18 cellular contexts compared by ENCODE assay signal in genomic region chrX:44072631-44073030, GRCh38.
DNase-seq lines count a peak whose midpoint lies in the region; ATAC-seq and TF ChIP-seq lines count a peak whose summit lies in the region.
"Had no signal": no experiment of that assay in that cellular context is flagged by ENCODE, and none has a peak within 500 bp of the region (broad histone marks: within the 10 kb centered on the region; RNA-seq: fewer than 3 reads in every experiment).

No MANE protein-coding gene starts in this region.

- TF ChIP-seq CTCF in HCT116 (IDR thresholded peaks at IDR 0.05 in 2 of 3, conservative IDR thresholded peaks at IDR 0.05 in 1 of 3; ENCODE audit: borderline replicate concordance in 1 of 3, insufficient read depth in 1 of 3, low read depth in 2 of 3, low read length in 2 of 3) (no peak), hepatocyte (IDR thresholded peaks at IDR 0.05; ENCODE audit: poor library complexity) (no peak), PC-9 (conservative IDR thresholded peaks at IDR 0.05) (no peak), uterus (IDR thresholded peaks at IDR 0.05) (no peak)

- H2AFZ ChIP-seq in ACC112 (ENCODE audit: low read length, unreplicated experiment) (no peak overlapping the region), HCT116 (ENCODE audit: low read depth, low read length, poor library complexity, severe bottlenecking) (no peak overlapping the region), hepatocyte (no peak overlapping the region), PC-9 (no peak overlapping the region)
- H2AFZ ChIP-seq: GM23338 had no signal

- H3K36me3 ChIP-seq in ACC112 (ENCODE audit: insufficient read depth, low read length) (no peaks in the 10 kb centered on the region), HCT116 (ENCODE audit: control insufficient read depth in 1 of 2, insufficient read depth in 2 of 2, low read length in 2 of 2) (no peaks in the 10 kb centered on the region), hepatocyte (replicated peaks; ENCODE audit: insufficient read depth, low read depth) (no peaks in the 10 kb centered on the region), PC-9 (ENCODE audit: low read depth) (no peaks in the 10 kb centered on the region), uterus (no peaks in the 10 kb centered on the region)

- no peak for ATAC-seq in HCT116
- ATAC-seq: GM23338 had no signal

- H3K27me3 ChIP-seq in ACC112 (ENCODE audit: insufficient read depth, low read length) (no peaks in the 10 kb centered on the region), HCT116 (ENCODE audit: insufficient read depth, low read length) (no peaks in the 10 kb centered on the region), hepatocyte (no peaks in the 10 kb centered on the region), PC-9 (ENCODE audit: insufficient read depth, low read depth) (no peaks in the 10 kb centered on the region), uterus (no peaks in the 10 kb centered on the region)

- CTCF ChIA-PET in HCT116 (lab: Charles Lee) = no interaction called here
- CTCF ChIA-PET in PC-9 (lab: Charles Lee) = no interaction called here

- H3K79me2 ChIP-seq in ACC112 (ENCODE audit: control insufficient read depth, insufficient read depth, low read length, unreplicated experiment) (no peaks in the 10 kb centered on the region), HCT116 (ENCODE audit: insufficient read depth, low read length) (no peaks in the 10 kb centered on the region), hepatocyte (no peaks in the 10 kb centered on the region), PC-9 (ENCODE audit: low read depth) (no peaks in the 10 kb centered on the region)

- POLR2A ChIA-PET in HCT116 (lab: Charles Lee) = no interaction called here
- POLR2A ChIA-PET in PC-9 (lab: Charles Lee; ENCODE audit: unreplicated experiment) = no interaction called here

- H3K4me2 ChIP-seq in HCT116 (ENCODE audit: low read length) (peak overlapping the region; percentile 40), hepatocyte (no peak overlapping the region), PC-9 (no peak overlapping the region)
- H3K4me2 ChIP-seq: GM23338 had no signal

- H3K4me1 ChIP-seq in ACC112 (ENCODE audit: control insufficient read depth, insufficient read depth, low read length, unreplicated experiment) (peaks cover 20% of the 10 kb centered on the region), HCT116 (ENCODE audit: control insufficient read depth in 1 of 2, insufficient read depth in 2 of 2, low read length in 2 of 2) (peaks cover 0 to 15% of the 10 kb centered on the region in 2 experiments; a peak in 2 of 4 replicates), hepatocyte (ENCODE audit: insufficient read depth) (no peaks in the 10 kb centered on the region), PC-9 (replicated peaks; ENCODE audit: insufficient read depth) (no peaks in the 10 kb centered on the region; the same call in 1 of the 2 replicates), uterus (no peaks in the 10 kb centered on the region)

- no peaks in the 10 kb centered on the region for H3K9me2 ChIP-seq in HCT116 (ENCODE audit: insufficient read depth)
- no peaks in the 10 kb centered on the region for H3K9me2 ChIP-seq in hepatocyte (replicated peaks; ENCODE audit: insufficient read depth)
- H3K9me2 ChIP-seq in PC-9 (ENCODE audit: insufficient read depth) = no peaks in the 10 kb centered on the region

- H3K4me3 ChIP-seq in ACC112 (ENCODE audit: low read depth, low read length) (no peak overlapping the region), HCT116 (replicated peaks in 1 of 2; ENCODE audit: low read depth in 1 of 2, low read length in 2 of 2) (no peak overlapping the region), hepatocyte (no peak overlapping the region), PC-9 (no peak overlapping the region), uterus (no peak overlapping the region)
- H3K4me3 ChIP-seq: GM23338 had no signal

- H3F3A ChIP-seq in PC-9 (ENCODE audit: insufficient read depth, low read depth) = no peaks in the 10 kb centered on the region

- DNase-seq in HCT116 (ENCODE audit: low read depth, low spot score) (no peak), RPMI7951 (ENCODE audit: low read depth) (peak; percentile 80), hepatocyte (ENCODE audit: low spot score) (no peak), PC-9 (no peak), uterus (no peak)
- DNase-seq in activated naive CD4-positive, alpha-beta T cell (lab: John Stamatoyannopoulos, UW) = no peak
- no peak for DNase-seq in activated T-helper 2 cell treated with anti-CD3 and anti-CD28 coated beads, Interferon-gamma antibody, Interleukin-2, Interleukin-4, amounts not matched to agents 10 μg/mL and 5 μg/mL and 100 μg/mL, durations not matched to agents 14 hours and 24 hours and 36 hours (ENCODE audit: low spot score)
- DNase-seq: AML-193; COR-L47; DMS153; MM.1S; NCI-H1092 treated with DMSO at 0.1 percent for 48 hours; NCI-H2107; NCI-H345; NK-92 treated with Interleukin-12 subunit alpha and Interleukin-12 subunit beta, amount 100 ng/mL, for 24 hours had no signal

- BruUV-seq in HCT116 (replicated peaks; lab: Mats Ljungman, UMichigan) (no TSS peak), PC-9 (replicated peaks; lab: Mats Ljungman, UMichigan) (no TSS peak)

- peaks cover 3% of the 10 kb centered on the region for H3K27me3 Mint-ChIP-seq in activated T-helper 2 cell treated with anti-CD3 and anti-CD28 coated beads, Interferon-gamma antibody, Interleukin-2, Interleukin-4, amounts not matched to agents 10 μg/mL and 5 μg/mL and 100 μg/mL, durations not matched to agents 14 hours and 24 hours and 36 hours (ENCODE audit: low read depth)

- H3K27ac ChIP-seq in ACC112 (ENCODE audit: low read depth, low read length) = peak overlapping the region; percentile 62
- no peak overlapping the region for H3K27ac ChIP-seq in HCT116 (ENCODE audit: low read depth, low read length)
- peak overlapping the region; percentile 64 for H3K27ac ChIP-seq in hepatocyte
- H3K27ac ChIP-seq in PC-9 = no peak overlapping the region
- H3K27ac ChIP-seq in uterus = no peak overlapping the region

- TF ChIP-seq POLR2A in HCT116 (IDR thresholded peaks at IDR 0.05; ENCODE audit: borderline replicate concordance, extremely low read depth, insufficient read depth, insufficient read length) (no peak), uterus (IDR thresholded peaks at IDR 0.05) (no peak)

- H3K9me3 ChIP-seq in HCT116 (ENCODE audit: control insufficient read depth in 1 of 2, insufficient read depth in 1 of 2, low read depth in 1 of 2, low read length in 2 of 2) (no peaks in the 10 kb centered on the region), hepatocyte (ENCODE audit: low read depth) (no peaks in the 10 kb centered on the region), PC-9 (ENCODE audit: insufficient read depth, low read depth) (no peaks in the 10 kb centered on the region), uterus (no peaks in the 10 kb centered on the region)

- H3K9ac ChIP-seq in HCT116 (ENCODE audit: low read length) = no peak overlapping the region

- intact Hi-C loops in HCT116 (cut with micrococcal nuclease) = no loop called here
- intact Hi-C loops in PC-9 (cut with micrococcal nuclease; ENCODE audit: unreplicated experiment) = no loop called here
- intact Hi-C loops in uterus (cut with DNase I; ENCODE audit: low total_unique reads) = no loop called here
- intact Hi-C loops in activated T-helper 2 cell treated with anti-CD3 and anti-CD28 coated beads, Interferon-gamma antibody, Interleukin-2, Interleukin-4, amounts not matched to agents 10 μg/mL and 5 μg/mL and 100 μg/mL, durations not matched to agents 14 hours and 24 hours and 36 hours (cut with micrococcal nuclease) = no loop called here

- RAD21 ChIA-PET in HCT116 (lab: Charles Lee; ENCODE audit: low non-redundant PET in 1 of 2, low total read pairs in 2 of 2, uncharacterized antibody in 2 of 2, unreplicated experiment in 2 of 2) = no interaction called here

- H4K20me1 ChIP-seq in HCT116 (ENCODE audit: insufficient read depth) (no peaks in the 10 kb centered on the region), hepatocyte (ENCODE audit: insufficient read depth, poor library complexity, severe bottlenecking) (no peaks in the 10 kb centered on the region), PC-9 (ENCODE audit: insufficient read depth) (no peaks in the 10 kb centered on the region)

- H3K4me3 Mint-ChIP-seq in activated T-helper 2 cell treated with anti-CD3 and anti-CD28 coated beads, Interferon-gamma antibody, Interleukin-2, Interleukin-4, amounts not matched to agents 10 μg/mL and 5 μg/mL and 100 μg/mL, durations not matched to agents 14 hours and 24 hours and 36 hours (ENCODE audit: low read depth) = no peak overlapping the region
- H3K4me3 Mint-ChIP-seq: CD14-positive monocyte, GM23338 had no signal

- no peaks in the 10 kb centered on the region for H3K36me3 Mint-ChIP-seq in activated T-helper 2 cell treated with anti-CD3 and anti-CD28 coated beads, Interferon-gamma antibody, Interleukin-2, Interleukin-4, amounts not matched to agents 10 μg/mL and 5 μg/mL and 100 μg/mL, durations not matched to agents 14 hours and 24 hours and 36 hours (ENCODE audit: low read depth)
- H3K36me3 Mint-ChIP-seq: CD14-positive monocyte had no signal

- H3K9me3 Mint-ChIP-seq in activated T-helper 2 cell treated with anti-CD3 and anti-CD28 coated beads, Interferon-gamma antibody, Interleukin-2, Interleukin-4, amounts not matched to agents 10 μg/mL and 5 μg/mL and 100 μg/mL, durations not matched to agents 14 hours and 24 hours and 36 hours = no peaks in the 10 kb centered on the region
- H3K9me3 Mint-ChIP-seq: GM23338 had no signal

- no peaks in the 10 kb centered on the region for H3K4me1 Mint-ChIP-seq in activated T-helper 2 cell treated with anti-CD3 and anti-CD28 coated beads, Interferon-gamma antibody, Interleukin-2, Interleukin-4, amounts not matched to agents 10 μg/mL and 5 μg/mL and 100 μg/mL, durations not matched to agents 14 hours and 24 hours and 36 hours (ENCODE audit: low read depth)
- H3K4me1 Mint-ChIP-seq: GM23338 had no signal

- 83% methylated on average over 1 of the region's 1 CpG for WGBS in hepatocyte (ENCODE audit: low lambda C conversion rate, missing lambda C conversion rate)

- no peak overlapping the region for H3K27ac Mint-ChIP-seq in activated T-helper 2 cell treated with anti-CD3 and anti-CD28 coated beads, Interferon-gamma antibody, Interleukin-2, Interleukin-4, amounts not matched to agents 10 μg/mL and 5 μg/mL and 100 μg/mL, durations not matched to agents 14 hours and 24 hours and 36 hours
- H3K27ac Mint-ChIP-seq: CD14-positive monocyte, GM23338 had no signal

- no peak for TF ChIP-seq RAD21 in HCT116 (IDR thresholded peaks at IDR 0.05; ENCODE audit: low read depth)

TF ChIP-seq in HCT116, 20 proteins besides CTCF, POLR2A, EP300 and RAD21 (continues in another document):
- TF ChIP-seq ZFX (IDR thresholded peaks at IDR 0.05) = no peak
- TF ChIP-seq JUND (IDR thresholded peaks at IDR 0.05) = no peak
- no peak for TF ChIP-seq CEBPB (IDR thresholded peaks at IDR 0.05; ENCODE audit: low read depth)
- no peak for TF ChIP-seq ELF1 (IDR thresholded peaks at IDR 0.05; ENCODE audit: borderline replicate concordance, low read depth)
- TF ChIP-seq EGR1 (IDR thresholded peaks at IDR 0.05; ENCODE audit: low read depth) = no peak
- TF ChIP-seq MAX (IDR thresholded peaks at IDR 0.05) = no peak
- TF ChIP-seq POLR2AphosphoS5 (IDR thresholded peaks at IDR 0.05; ENCODE audit: low read depth, low read length) = no peak

Comparison
In these comparisons a context has a peak if more than half of its experiments do, and no peak if none do; other contexts are left out.
1. H3K27ac ChIP-seq: peak in ACC112 (single experiment) and hepatocyte (single experiment); none in HCT116 (single experiment), PC-9 (single experiment) and uterus (0 of 2).